Comparison of ENCODE assay signal across 8 cellular contexts in the genomic region with DNA sequence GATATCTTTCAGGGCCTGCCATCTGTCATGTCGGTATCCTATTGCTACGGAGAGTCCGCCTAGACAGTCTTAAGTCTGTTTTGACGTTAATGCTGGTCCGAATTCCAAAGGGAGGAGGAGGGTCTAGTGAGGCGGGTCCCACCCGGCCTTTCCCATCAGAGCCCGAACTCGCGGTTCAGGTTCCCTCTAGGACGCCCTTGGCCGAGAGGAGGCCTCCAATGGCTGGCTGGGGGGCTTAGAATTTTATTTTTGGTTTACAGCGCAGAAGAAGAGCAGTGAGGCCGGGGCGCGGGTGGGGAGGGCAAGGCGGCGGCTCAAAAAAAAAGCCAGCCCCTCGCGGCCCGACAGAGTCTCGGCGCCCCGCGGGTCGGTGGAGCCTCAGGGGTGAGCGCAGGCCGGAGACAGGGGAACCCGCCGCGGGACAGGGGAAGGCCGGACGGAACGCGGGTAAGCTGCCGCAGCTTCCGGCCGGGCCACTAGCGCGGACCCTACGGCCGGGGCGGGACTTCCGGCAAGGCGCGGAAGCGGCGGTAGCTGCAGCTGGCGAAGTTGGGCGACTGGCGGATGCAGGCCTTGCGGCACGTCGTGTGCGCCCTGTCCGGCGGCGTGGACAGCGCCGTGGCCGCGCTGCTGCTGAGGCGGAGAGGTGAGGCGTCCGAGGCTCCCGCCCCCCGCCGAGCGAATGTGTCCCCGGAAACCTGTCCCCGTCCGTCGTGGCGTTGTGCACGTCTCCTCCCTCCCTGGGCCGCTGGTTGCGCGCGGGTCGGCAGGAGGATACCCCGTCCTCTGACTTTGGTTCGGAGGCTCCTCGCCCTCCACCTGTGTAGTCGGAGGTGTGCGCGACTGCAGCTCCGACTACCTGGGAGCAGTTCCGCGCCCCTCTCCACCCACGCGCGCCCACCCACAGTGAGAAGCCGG. TPM values are rescaled to one million over a fixed set of nuclear protein-coding genes. Genes with fewer than 3 reads are reported as not detected.
DNase-seq lines count a peak whose midpoint lies in the region; ATAC-seq and TF ChIP-seq lines count a peak whose summit lies in the region.

A gene with protein sequence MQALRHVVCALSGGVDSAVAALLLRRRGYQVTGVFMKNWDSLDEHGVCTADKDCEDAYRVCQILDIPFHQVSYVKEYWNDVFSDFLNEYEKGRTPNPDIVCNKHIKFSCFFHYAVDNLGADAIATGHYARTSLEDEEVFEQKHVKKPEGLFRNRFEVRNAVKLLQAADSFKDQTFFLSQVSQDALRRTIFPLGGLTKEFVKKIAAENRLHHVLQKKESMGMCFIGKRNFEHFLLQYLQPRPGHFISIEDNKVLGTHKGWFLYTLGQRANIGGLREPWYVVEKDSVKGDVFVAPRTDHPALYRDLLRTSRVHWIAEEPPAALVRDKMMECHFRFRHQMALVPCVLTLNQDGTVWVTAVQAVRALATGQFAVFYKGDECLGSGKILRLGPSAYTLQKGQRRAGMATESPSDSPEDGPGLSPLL (plus strand): TSS at position 514 of the 918 bp plus-strand sequence. CDS start 51 bp downstream, at position 565.

- H3K27ac ChIP-seq in KMS-11, result peak within 1 kb of the TSS; percentile 40

- H2AFZ ChIP-seq in KMS-11 (ENCODE audit: low read depth), result peak within 1 kb of the TSS; percentile 78

- peak within 1 kb of the TSS; percentile 93 for H3K4me2 ChIP-seq in KMS-11

- H4K20me1 ChIP-seq in KMS-11 (ENCODE audit: insufficient read depth), result no peaks in the 10 kb centered on the region

- peaks cover 47% of the 10 kb centered on the region for H3K36me3 Mint-ChIP-seq in activated naive CD4-positive, alpha-beta T cell treated with anti-CD3 and anti-CD28 coated beads, Interleukin-2, amount 10 ng/mL, durations not matched to agents 7 days and 5 days

- no peaks in the 10 kb centered on the region for H3K27me3 Mint-ChIP-seq in activated naive CD4-positive, alpha-beta T cell treated with anti-CD3 and anti-CD28 coated beads, Interleukin-2, amount 10 ng/mL, durations not matched to agents 7 days and 5 days

- peaks cover 35% of the 10 kb centered on the region for H3K4me1 Mint-ChIP-seq in activated naive CD4-positive, alpha-beta T cell treated with anti-CD3 and anti-CD28 coated beads, Interleukin-2, amount 10 ng/mL, durations not matched to agents 7 days and 5 days

- no peaks in the 10 kb centered on the region for H3K9me3 Mint-ChIP-seq in activated naive CD4-positive, alpha-beta T cell treated with anti-CD3 and anti-CD28 coated beads, Interleukin-2, amount 10 ng/mL, durations not matched to agents 7 days and 5 days

- peak within 1 kb of the TSS; percentile 59; the same call in 1 of the 2 replicates for H3K9ac ChIP-seq in KMS-11

- H3K4me3 Mint-ChIP-seq in activated naive CD4-positive, alpha-beta T cell treated with anti-CD3 and anti-CD28 coated beads, Interleukin-2, amount 10 ng/mL, durations not matched to agents 7 days and 5 days, result peak within 1 kb of the TSS; percentile 97

- H3K4me3 ChIP-seq in KMS-11 (IDR thresholded peaks at IDR 0.05; ENCODE audit: insufficient read depth, low read depth, low read length), result no peak within 1 kb of the TSS

- TF ChIP-seq CTCF in KMS-11 (conservative IDR thresholded peaks at IDR 0.05; ENCODE audit: low read depth, low read length), result no peak

- peaks cover 26% of the 10 kb centered on the region for H3K4me1 ChIP-seq in KMS-11 (ENCODE audit: low read depth, poor library complexity, severe bottlenecking)

- H3K79me2 ChIP-seq in KMS-11 (ENCODE audit: insufficient read depth, low read depth), result peaks cover 26% of the 10 kb centered on the region

- CTCF ChIA-PET in activated naive CD4-positive, alpha-beta T cell treated with anti-CD3 and anti-CD28 coated beads, Interleukin-2, amount 10 ng/mL, durations not matched to agents 7 days and 5 days (lab: Charles Lee), result interaction anchor here (1.4 to 1.6 kb wide), 2 partner anchors 206 to 213 kb away, joined by 4 to 5 read pairs; no protein-coding TSS in a partner anchor

- DNase-seq in DMS53 (lab: John Stamatoyannopoulos, UW), result peak; percentile 91
- peak; percentile 88 for DNase-seq in SK-N-DZ (ENCODE audit: low spot score)
- DNase-seq in activated naive CD4-positive, alpha-beta T cell treated with anti-CD3 and anti-CD28 coated beads, Interleukin-2, amount 10 ng/mL, durations not matched to agents 7 days and 5 days, result peak; percentile 82
- DNase-seq in globus pallidus (ENCODE audit: low spot score), result peak; percentile 85
- peak in 54 of 56 donors; percentile 29 to 88 (median 68) for DNase-seq in nucleus accumbens (lab: John Stamatoyannopoulos, UW)
- DNase-seq in superior temporal gyrus (ENCODE audit: extremely low spot score), result peak; percentile 86

- ATAC-seq in GM21619 (IDR thresholded peaks at IDR 0.05; ENCODE audit: unreplicated experiment), result peak; percentile 70

- H3K27ac Mint-ChIP-seq in activated naive CD4-positive, alpha-beta T cell treated with anti-CD3 and anti-CD28 coated beads, Interleukin-2, amount 10 ng/mL, durations not matched to agents 7 days and 5 days, result peak within 1 kb of the TSS; percentile 93

- H3K36me3 ChIP-seq in KMS-11 (ENCODE audit: insufficient read depth), result no peaks in the 10 kb centered on the region

- no peaks in the 10 kb centered on the region for H3K27me3 ChIP-seq in KMS-11 (ENCODE audit: insufficient read depth, low read depth)

RNA-seq across cellular contexts. Expression of the gene that starts here (rescaled TPM):
- polyA plus RNA-seq in SK-N-DZ (2014; cell fraction: cytosol; rRNA removed), result 75.1 and 76.5 TPM in 2 replicates
- 330 and 376 TPM in 2 replicates for polyA plus RNA-seq in SK-N-DZ (2014; cell fraction: nucleus; rRNA removed)
